In genomic region chr6:112311950-112312547, GRCh38 we compare ENCODE assay signal across 8 cellular contexts. TPM values are rescaled to one million over a fixed set of nuclear protein-coding genes. Genes with fewer than 3 reads are reported as not detected.
DNase-seq lines count a peak whose midpoint lies in the region; ATAC-seq, FAIRE-seq and TF ChIP-seq lines count a peak whose summit lies in the region.

No MANE protein-coding gene starts in this region.

- H3K4me2 ChIP-seq in keratinocyte (ENCODE audit: control insufficient read depth, extremely low read depth, insufficient read depth, low read depth, low read length), result no peak overlapping the region

- TF ChIP-seq CTCF in GM10248 (IDR thresholded peaks at IDR 0.05; ENCODE audit: control extremely low read depth, extremely low read depth, low read depth, missing control alignments) (peak; percentile 48), LNCaP clone FGC (IDR thresholded peaks at IDR 0.05; ENCODE audit: control insufficient read depth, extremely low read depth, insufficient read depth) (peak; percentile 53), WERI-Rb-1 (IDR thresholded peaks at IDR 0.05; ENCODE audit: low read depth, low read length) (peak; percentile 34), keratinocyte (optimal IDR thresholded peaks at IDR 0.05 in 1 of 3, IDR thresholded peaks at IDR 0.05 in 1 of 3, conservative IDR thresholded peaks at IDR 0.05 in 1 of 3; ENCODE audit: extremely low read depth in 1 of 3, insufficient read depth in 2 of 3, low read length in 3 of 3) (peak; percentile 33 to 36 (median 36))

- no peaks in the 10 kb centered on the region for H3K9me3 ChIP-seq in WERI-Rb-1 (ENCODE audit: severe bottlenecking)
- no peaks in the 10 kb centered on the region for H3K9me3 ChIP-seq in keratinocyte (ENCODE audit: control insufficient read depth, low read depth, low read length)

- ATAC-seq in GM21360 (IDR thresholded peaks at IDR 0.05; ENCODE audit: unreplicated experiment) (no peak), GM18909 (IDR thresholded peaks at IDR 0.05; ENCODE audit: poor library complexity, unreplicated experiment) (no peak), HG02623 (IDR thresholded peaks at IDR 0.05; ENCODE audit: unreplicated experiment) (no peak), GM21526 (IDR thresholded peaks at IDR 0.05; ENCODE audit: low FRiP score, unreplicated experiment) (no peak)

- H3K4me3 ChIP-seq in LNCaP clone FGC (ENCODE audit: low read depth, low read length) (no peak overlapping the region), WERI-Rb-1 (ENCODE audit: low read depth, low read length) (no peak overlapping the region), keratinocyte (ENCODE audit: control insufficient read depth in 2 of 3, extremely low read depth in 1 of 3, insufficient read depth in 2 of 3, low read depth in 1 of 3, low read length in 3 of 3) (no peak overlapping the region)

- no peak for FAIRE-seq in keratinocyte (lab: Jason Lieb, UNC)

- H4K20me1 ChIP-seq in keratinocyte (ENCODE audit: control insufficient read depth, extremely low read depth, insufficient read depth, low read length), result no peaks in the 10 kb centered on the region

- no peaks in the 10 kb centered on the region for H3K79me2 ChIP-seq in keratinocyte (ENCODE audit: control insufficient read depth, insufficient read depth, low read length)

- H3K27ac ChIP-seq in WERI-Rb-1 (no peak overlapping the region), keratinocyte (ENCODE audit: control insufficient read depth, insufficient read depth, low read length) (no peak overlapping the region)

- H3K27me3 ChIP-seq in WERI-Rb-1 (ENCODE audit: insufficient read depth, low read depth, severe bottlenecking) (no peaks in the 10 kb centered on the region), keratinocyte (ENCODE audit: control insufficient read depth, extremely low read depth, insufficient read depth, low read length) (no peaks in the 10 kb centered on the region)

- H3K9me1 ChIP-seq in keratinocyte (ENCODE audit: control insufficient read depth, extremely low read depth, insufficient read depth, low read length), result no peaks in the 10 kb centered on the region

- CTCF ChIA-PET in GM10248 (lab: Yijun Ruan, JAX), result interaction anchor here (0.8 to 8.8 kb wide), 12 partner anchors 9 to 168 kb away, joined by 3 to 127 read pairs (median 4); no protein-coding TSS in a partner anchor

- H3K4me1 ChIP-seq in keratinocyte (ENCODE audit: control insufficient read depth, extremely low read depth, insufficient read depth, low read length), result no peaks in the 10 kb centered on the region

- dilution Hi-C loops in keratinocyte (cut with MboI; ENCODE audit: extremely low pct_ligation_motif_present, low sequenced_read_pairs), result no loop called here

- no peak overlapping the region for H3K9ac ChIP-seq in keratinocyte (ENCODE audit: control insufficient read depth, extremely low read depth, insufficient read depth, low read length)

- POLR2A ChIA-PET in GM10248 (lab: Yijun Ruan, JAX), result no interaction called here

- peak; percentile 47 for DNase-seq in GM10248 (ENCODE audit: extremely low spot score)
- DNase-seq in LNCaP clone FGC (ENCODE audit: low read depth), result no peak
- DNase-seq in WERI-Rb-1, result no peak
- DNase-seq in keratinocyte (ENCODE audit: low read depth, low spot score), result no peak

- no peak overlapping the region for H2AFZ ChIP-seq in keratinocyte (ENCODE audit: control insufficient read depth, low read length)

- H3K36me3 ChIP-seq in WERI-Rb-1 (no peaks in the 10 kb centered on the region), keratinocyte (ENCODE audit: control insufficient read depth in 2 of 2, extremely low read depth in 1 of 2, insufficient read depth in 2 of 2, low read length in 2 of 2) (no peaks in the 10 kb centered on the region)

RNA-seq across cellular contexts. Expression of gene RFPL4B, which starts 35.1 kb away (rescaled TPM):
- polyA plus RNA-seq in keratinocyte, result not detected in 3 replicates
- polyA plus RNA-seq in keratinocyte (2011; ENCODE audit: low read depth), result not detected
- not detected in 2 replicates for polyA plus RNA-seq in keratinocyte (2011; cell fraction: cytosol; rRNA removed)
- not detected in 2 replicates for polyA plus RNA-seq in keratinocyte (2011; cell fraction: nucleus; rRNA removed)
- not detected in 2 replicates for polyA plus RNA-seq in keratinocyte (2012; ENCODE audit: low replicate concordance)
- polyA minus RNA-seq in keratinocyte, result not detected in 3 replicates
- not detected for polyA minus RNA-seq in keratinocyte (2011; cell fraction: cytosol; rRNA and poly(A)+ RNA removed)
- not detected in 2 replicates for polyA minus RNA-seq in keratinocyte (2011; cell fraction: nucleus; rRNA and poly(A)+ RNA removed)

RNA-seq across cellular contexts. Expression of gene LAMA4, which starts 57.7 kb away (rescaled TPM):
- polyA plus RNA-seq in keratinocyte, result 0.10 to 0.39 TPM (median 0.12 TPM) in 3 replicates
- polyA plus RNA-seq in keratinocyte (2011; ENCODE audit: low read depth), result 0.47 TPM
- polyA plus RNA-seq in keratinocyte (2011; cell fraction: cytosol; rRNA removed), result 0.04 and 0.14 TPM in 2 replicates
- polyA plus RNA-seq in keratinocyte (2011; cell fraction: nucleus; rRNA removed), result 0.22 and 0.52 TPM in 2 replicates
- polyA plus RNA-seq in keratinocyte (2012; ENCODE audit: low replicate concordance), result 0.06 and 0.17 TPM in 2 replicates
- polyA minus RNA-seq in keratinocyte, result 0.06 to 0.36 TPM in 2 of 3 replicates, not detected in the other
- polyA minus RNA-seq in keratinocyte (2011; cell fraction: cytosol; rRNA and poly(A)+ RNA removed), result not detected
- not detected in 2 replicates for polyA minus RNA-seq in keratinocyte (2011; cell fraction: nucleus; rRNA and poly(A)+ RNA removed)
